Comparison of ENCODE assay signal across 9 cellular contexts in genomic region chr1:8822383-8823294, GRCh38. TPM values are rescaled to one million over a fixed set of nuclear protein-coding genes. Genes with fewer than 3 reads are reported as not detected.
DNase-seq lines count a peak whose midpoint lies in the region; ATAC-seq and TF ChIP-seq lines count a peak whose summit lies in the region.
"Had no signal": no experiment of that assay in that cellular context is flagged by ENCODE, and none has a peak within 500 bp of the region (broad histone marks: within the 10 kb centered on the region; RNA-seq: fewer than 3 reads in every experiment).

No MANE protein-coding gene starts in this region.

- H3K4me3 ChIP-seq in GM23248: 0 out of 2 replicates have a peak overlapping the region, but pooled peaks have one; percentile 11
- no peak overlapping the region for H3K4me3 ChIP-seq in endodermal cell (ENCODE audit: low read length)
- H3K4me3 ChIP-seq in BE2C (ENCODE audit: low read depth, low read length): no peak overlapping the region

- no peaks in the 10 kb centered on the region for H4K20me1 ChIP-seq in GM23248 (ENCODE audit: insufficient read depth)

- H3K4me1 Mint-ChIP-seq in endodermal cell: peaks cover 23% of the 10 kb centered on the region

- DNase-seq in GM23248 (peak; percentile 92), NCI-H510A (lab: John Stamatoyannopoulos, UW) (peak; percentile 71), endodermal cell (peak; percentile 54), non-pigmented ciliary epithelial cell (ENCODE audit: low read depth) (peak; percentile 61), SIG-M5 treated with dmso at 0.1 percent for 504 hours (lab: John Stamatoyannopoulos, UW; ENCODE audit: unreplicated experiment) (no peak), BE2C (no peak)

- peaks cover 37% of the 10 kb centered on the region for H3F3A ChIP-seq in GM23248 (ENCODE audit: insufficient read depth)

- H3K9me2 ChIP-seq in GM23248 (ENCODE audit: insufficient read depth): no peaks in the 10 kb centered on the region

- H3K9me3 ChIP-seq in GM23248 (ENCODE audit: low read depth): no peaks in the 10 kb centered on the region
- no peaks in the 10 kb centered on the region for H3K9me3 ChIP-seq in endodermal cell (ENCODE audit: control insufficient read depth, low read length)
- H3K9me3 ChIP-seq in BE2C: no peaks in the 10 kb centered on the region

- TF ChIP-seq CTCF in endodermal cell (conservative IDR thresholded peaks at IDR 0.05) (no peak), BE2C (IDR thresholded peaks at IDR 0.05; ENCODE audit: low read depth, low read length) (no peak)

- H3K9me3 Mint-ChIP-seq in endodermal cell: no peaks in the 10 kb centered on the region

- H3K27ac Mint-ChIP-seq in endodermal cell: peak overlapping the region; percentile 76

- H3K27me3 ChIP-seq in GM23248 (replicated peaks; ENCODE audit: insufficient read depth) (no peaks in the 10 kb centered on the region), endodermal cell (ENCODE audit: control insufficient read depth, insufficient read depth, low read length, poor library complexity, severe bottlenecking) (no peaks in the 10 kb centered on the region), BE2C (no peaks in the 10 kb centered on the region)

- ATAC-seq in HG03469 (IDR thresholded peaks at IDR 0.05; ENCODE audit: unreplicated experiment) (no peak), GM21786 (IDR thresholded peaks at IDR 0.05; ENCODE audit: unreplicated experiment) (no peak)

- H3K36me3 Mint-ChIP-seq in endodermal cell (ENCODE audit: low read depth): no peaks in the 10 kb centered on the region

- no peak overlapping the region for H3K4me3 Mint-ChIP-seq in endodermal cell

- 38 to 48% methylated on average over 8 to 10 of the region's 10 CpGs for WGBS in GM23248 (ENCODE audit: low coverage in 1 of 2, low lambda C conversion rate in 2 of 2, missing lambda C conversion rate in 2 of 2), 2 experiments
- 74 to 86% methylated on average over 3 to 10 of the region's 10 CpGs for WGBS in endodermal cell (ENCODE audit: insufficient coverage in 1 of 2, insufficient read length in 1 of 2), 2 experiments

- H3K4me1 ChIP-seq in GM23248 (ENCODE audit: insufficient read depth) (peaks cover 43% of the 10 kb centered on the region), endodermal cell (ENCODE audit: control insufficient read depth, insufficient read depth, low read length) (no peaks in the 10 kb centered on the region), BE2C (no peaks in the 10 kb centered on the region)

- H3K4me2 ChIP-seq in GM23248 (ENCODE audit: unreplicated experiment): peak overlapping the region; percentile 44
- H3K4me2 ChIP-seq: KMS-11 had no signal

- H3K36me3 ChIP-seq in GM23248 (ENCODE audit: low read depth): no peaks in the 10 kb centered on the region
- no peaks in the 10 kb centered on the region for H3K36me3 ChIP-seq in endodermal cell (ENCODE audit: control insufficient read depth, insufficient read depth, low read length)
- H3K36me3 ChIP-seq in BE2C: no peaks in the 10 kb centered on the region

- no peaks in the 10 kb centered on the region for H3K27me3 Mint-ChIP-seq in endodermal cell (ENCODE audit: insufficient read depth)

- in situ Hi-C loops in GM23248 (cut with MboI): no loop called here

- H3K27ac ChIP-seq in GM23248 (peak overlapping the region; percentile 78), endodermal cell (ENCODE audit: low read depth, low read length) (no peak overlapping the region)
- H3K27ac ChIP-seq: KMS-11 had no signal

- H2AFZ ChIP-seq in GM23248: no peak overlapping the region; the same call in 1 of the 2 replicates

- H3K9ac ChIP-seq in GM23248 (peak overlapping the region; percentile 32; the same call in 1 of the 2 replicates), endodermal cell (ENCODE audit: extremely low read depth, low read length, poor library complexity, severe bottlenecking) (no peak overlapping the region)
- H3K9ac ChIP-seq: KMS-11 had no signal

- H3K79me2 ChIP-seq in GM23248 (ENCODE audit: insufficient read depth): no peaks in the 10 kb centered on the region

RNA-seq across cellular contexts. Expression of gene RERE, which starts 5.2 kb away (rescaled TPM):
- total RNA-seq in GM23248 (2014; rRNA removed; shearing (Covaris generic)): 9.5 and 26.0 TPM in 2 replicates
- polyA plus RNA-seq in GM23248 (2016; fragmentation: Nextera tagmentation; extraction: Ambion mirVana): 20.3 and 26.2 TPM in 2 replicates
- total RNA-seq in endodermal cell: 100 to 1,000 TPM; 159 to 179 TPM
- polyA plus RNA-seq in endodermal cell (2013, experiment 1 of 2): 120 TPM
- 97.7 TPM for polyA plus RNA-seq in endodermal cell (2013, experiment 2 of 2)
- 44.0 TPM for polyA plus RNA-seq in BE2C (2012; ENCODE audit: insufficient read depth, insufficient read length, low read depth)

RNA-seq across cellular contexts. Expression of gene ENO1, which starts 55.8 kb away (rescaled TPM):
- 1,781 and 2,185 TPM in 2 replicates for total RNA-seq in GM23248 (2014; rRNA removed; shearing (Covaris generic))
- 2,304 and 2,417 TPM in 2 replicates for polyA plus RNA-seq in GM23248 (2016; fragmentation: Nextera tagmentation; extraction: Ambion mirVana)
- total RNA-seq in endodermal cell: 1,000 to 10,000 TPM; 1,263 to 1,351 TPM
- 1,848 TPM for polyA plus RNA-seq in endodermal cell (2013, experiment 1 of 2)
- 1,827 TPM for polyA plus RNA-seq in endodermal cell (2013, experiment 2 of 2)
- polyA plus RNA-seq in BE2C (2012; ENCODE audit: insufficient read depth, insufficient read length, low read depth): 1,103 TPM

Comparison
In these comparisons a context has a peak if more than half of its experiments do, and no peak if none do; other contexts are left out.
1. DNase-seq: peak in GM23248 (single experiment), NCI-H510A (single experiment), endodermal cell (single experiment) and non-pigmented ciliary epithelial cell (single experiment); none in SIG-M5 treated with dmso at 0.1 percent for 504 hours (single experiment) and BE2C (single experiment).